13 cellular contexts compared by ENCODE assay signal in the genomic region with DNA sequence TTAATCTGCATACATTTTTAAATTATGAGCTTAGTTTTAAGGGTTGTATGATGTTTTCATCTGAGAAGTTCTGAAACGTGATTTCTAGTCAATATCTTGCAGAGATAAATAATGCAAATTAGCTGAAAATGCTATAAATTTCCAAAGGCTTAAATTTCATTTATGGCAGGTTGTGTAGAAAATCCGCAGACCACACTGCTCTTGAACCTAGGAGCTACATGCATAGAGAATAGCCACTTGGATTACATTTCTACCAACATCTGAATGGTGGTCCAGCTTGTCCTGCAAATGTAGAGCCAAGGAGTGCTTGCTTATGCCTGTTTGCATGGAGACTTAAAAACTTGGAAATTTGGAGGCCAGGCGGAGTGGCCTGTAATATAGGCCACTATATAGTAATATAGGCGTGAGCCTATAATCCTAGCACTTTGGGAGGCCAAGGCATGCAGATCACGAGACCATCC. TPM values are rescaled to one million over a fixed set of nuclear protein-coding genes. Genes with fewer than 3 reads are reported as not detected.
DNase-seq lines count a peak whose midpoint lies in the region; ATAC-seq and TF ChIP-seq lines count a peak whose summit lies in the region.
"Had no signal": no experiment of that assay in that cellular context is flagged by ENCODE, and none has a peak within 500 bp of the region (broad histone marks: within the 10 kb centered on the region; RNA-seq: fewer than 3 reads in every experiment).

No MANE protein-coding gene starts in this region.

- no peaks in the 10 kb centered on the region for H3K9me3 Mint-ChIP-seq in stimulated activated naive CD8-positive, alpha-beta T cell treated with anti-CD3 and anti-CD28 coated beads, Interleukin-15, amount 100 ng/mL, for 72 hours
- H3K9me3 Mint-ChIP-seq in CD4-positive, alpha-beta memory T cell: no peaks in the 10 kb centered on the region
- H3K9me3 Mint-ChIP-seq: immature natural killer cell had no signal

- H3K27ac ChIP-seq in RWPE2 (ENCODE audit: poor library complexity, severe bottlenecking): peak overlapping the region; percentile 86
- H3K27ac ChIP-seq in esophagus squamous epithelium: peak overlapping the region in 3 of 4 donors; percentile 26 to 68 (median 61)
- no peak overlapping the region for H3K27ac ChIP-seq in CD4-positive, alpha-beta memory T cell (ENCODE audit: low read depth, low read length)
- H3K27ac ChIP-seq: BLaER1 treated with 17β-estradiol and CSF1 and Interleukin-3, amounts not matched to agents 10 nM and 100 nM had no signal

- CTCF ChIA-PET in CD4-positive, alpha-beta memory T cell (lab: Charles Lee; ENCODE audit: partially characterized antibody): interaction anchor here (1.0 to 2.2 kb wide), 4 partner anchors 9 to 156 kb away, joined by 3 to 14 read pairs (median 6); no protein-coding TSS in a partner anchor

- H3K4me1 ChIP-seq in RWPE2 (ENCODE audit: insufficient read depth, poor library complexity, severe bottlenecking) (peaks cover 36% of the 10 kb centered on the region), esophagus squamous epithelium (peaks cover 19 to 68% (median 36%) of the 10 kb centered on the region in 3 donors)
- H3K4me1 ChIP-seq in CD4-positive, alpha-beta memory T cell (ENCODE audit: insufficient read depth, low read length): peaks cover 22% of the 10 kb centered on the region

- H3K27ac Mint-ChIP-seq in stimulated activated naive CD8-positive, alpha-beta T cell treated with anti-CD3 and anti-CD28 coated beads, Interleukin-15, amount 100 ng/mL, for 72 hours: peak overlapping the region in 1 of 2 donors; percentile 95
- no peak overlapping the region for H3K27ac Mint-ChIP-seq in CD4-positive, alpha-beta memory T cell

- H3K9me3 ChIP-seq in RWPE2 (ENCODE audit: severe bottlenecking): no peaks in the 10 kb centered on the region
- no peaks in the 10 kb centered on the region for H3K9me3 ChIP-seq in esophagus squamous epithelium
- no peaks in the 10 kb centered on the region for H3K9me3 ChIP-seq in CD4-positive, alpha-beta memory T cell (ENCODE audit: control insufficient read depth in 1 of 2, low read length in 2 of 2)
- H3K9me3 ChIP-seq: BLaER1 treated with 17β-estradiol and CSF1 and Interleukin-3, amounts not matched to agents 10 nM and 100 nM had no signal

- peaks cover 37% of the 10 kb centered on the region for H3K4me1 Mint-ChIP-seq in stimulated activated naive CD8-positive, alpha-beta T cell treated with anti-CD3 and anti-CD28 coated beads, Interleukin-15, amount 100 ng/mL, for 72 hours
- peaks cover 14 to 29% (median 21%) of the 10 kb centered on the region in 4 donors for H3K4me1 Mint-ChIP-seq in CD4-positive, alpha-beta memory T cell

- no peaks in the 10 kb centered on the region for H3K27me3 ChIP-seq in RWPE2 (ENCODE audit: insufficient read depth, poor library complexity, severe bottlenecking)
- no peaks in the 10 kb centered on the region for H3K27me3 ChIP-seq in esophagus squamous epithelium
- no peaks in the 10 kb centered on the region for H3K27me3 ChIP-seq in CD4-positive, alpha-beta memory T cell (ENCODE audit: insufficient read depth, low read length)
- H3K27me3 ChIP-seq: BLaER1 treated with 17β-estradiol and CSF1 and Interleukin-3, amounts not matched to agents 10 nM and 100 nM had no signal

- WGBS in esophagus squamous epithelium, 2 donors: 40 to 67% methylated on average over 5 of the region's 5 CpGs

- no peaks in the 10 kb centered on the region for H3K27me3 Mint-ChIP-seq in stimulated activated naive CD8-positive, alpha-beta T cell treated with anti-CD3 and anti-CD28 coated beads, Interleukin-15, amount 100 ng/mL, for 72 hours
- no peaks in the 10 kb centered on the region for H3K27me3 Mint-ChIP-seq in CD4-positive, alpha-beta memory T cell

- H3K4me3 ChIP-seq in RWPE2 (ENCODE audit: severe bottlenecking) (no peak overlapping the region), esophagus squamous epithelium (no peak overlapping the region)
- no peak overlapping the region for H3K4me3 ChIP-seq in CD4-positive, alpha-beta memory T cell (ENCODE audit: low read length in 2 of 2)
- H3K4me3 ChIP-seq: BLaER1 treated with 17β-estradiol and CSF1 and Interleukin-3, amounts not matched to agents 10 nM and 100 nM had no signal

- TF ChIP-seq CTCF in RWPE2 (IDR thresholded peaks at IDR 0.05; ENCODE audit: poor library complexity, severe bottlenecking) (no peak), esophagus squamous epithelium (IDR thresholded peaks at IDR 0.05) (no peak)

- POLR2A ChIA-PET in CD4-positive, alpha-beta memory T cell (lab: Charles Lee; ENCODE audit: partially characterized antibody): interaction anchor here (0.7 to 1.6 kb wide), 4 partner anchors 15 to 127 kb away, joined by 3 to 7 read pairs (median 4); a partner anchor contains a TSS

- TF ChIP-seq POLR2A in esophagus squamous epithelium (IDR thresholded peaks at IDR 0.05): no peak

- DNase-seq in stimulated activated naive CD8-positive, alpha-beta T cell treated with anti-CD3 and anti-CD28 coated beads, Interleukin-15, Interleukin-2, amounts not matched to agents 100 U/mL and 50 U/mL, for 24 hours: peak; percentile 21
- DNase-seq in stimulated activated naive CD8-positive, alpha-beta T cell treated with anti-CD3 and anti-CD28 coated beads, Interleukin-15, amount 100 ng/mL, for 72 hours: no peak
- DNase-seq in RWPE2 (ENCODE audit: low spot score): no peak
- no peak for DNase-seq in esophagus squamous epithelium (lab: John Stamatoyannopoulos, UW)
- no peak for DNase-seq in CD4-positive, alpha-beta memory T cell
- no peak for DNase-seq in Ammon's horn (ENCODE audit: low spot score)
- no peak for DNase-seq in NCI-H748 (lab: John Stamatoyannopoulos, UW; ENCODE audit: unreplicated experiment)
- no peak for DNase-seq in DMS79 treated with DMSO at 0.1 percent for 48 hours (lab: John Stamatoyannopoulos, UW)
- DNase-seq: immature natural killer cell, NCI-H1417, NCI-H510A treated with DMSO at 0.1 percent for 48 hours, retina had no signal

- H3K36me3 ChIP-seq in RWPE2 (ENCODE audit: low read depth): peaks cover 75% of the 10 kb centered on the region
- peaks cover 19 to 92% (median 30%) of the 10 kb centered on the region in 3 donors for H3K36me3 ChIP-seq in esophagus squamous epithelium
- peaks cover 46% of the 10 kb centered on the region for H3K36me3 ChIP-seq in CD4-positive, alpha-beta memory T cell (ENCODE audit: insufficient read depth, low read length)

- peaks cover 36 to 65% of the 10 kb centered on the region in 2 donors for H3K36me3 Mint-ChIP-seq in CD4-positive, alpha-beta memory T cell

- no peak overlapping the region for H3K4me3 Mint-ChIP-seq in stimulated activated naive CD8-positive, alpha-beta T cell treated with anti-CD3 and anti-CD28 coated beads, Interleukin-15, amount 100 ng/mL, for 72 hours
- no peak overlapping the region for H3K4me3 Mint-ChIP-seq in CD4-positive, alpha-beta memory T cell
- H3K4me3 Mint-ChIP-seq: immature natural killer cell had no signal

- peak; percentile 30 for ATAC-seq in stimulated activated naive CD8-positive, alpha-beta T cell treated with anti-CD3 and anti-CD28 coated beads, Interleukin-15, Interleukin-2, amounts not matched to agents 100 U/mL and 50 U/mL, for 24 hours
- no peak for ATAC-seq in stimulated activated naive CD8-positive, alpha-beta T cell treated with anti-CD3 and anti-CD28 coated beads, Interleukin-15, amount 100 ng/mL, for 72 hours
- no peak; the same call in 2 of the 3 replicates for ATAC-seq in RWPE2 (ENCODE audit: low read depth)

- intact Hi-C loops in esophagus squamous epithelium (cut with DNase I): no loop called here
- intact Hi-C loops in CD4-positive, alpha-beta memory T cell (cut with micrococcal nuclease): no loop called here

RNA-seq across cellular contexts. Expression of a gene that starts 6.8 kb away (rescaled TPM):
- total RNA-seq in esophagus squamous epithelium: 100 to 1,000 TPM in 2 of 4 donors, 10 to 100 TPM in 2; 81.8 to 272 (median 121) TPM
- 100 to 1,000 TPM; 177 to 182 TPM for total RNA-seq in CD4-positive, alpha-beta memory T cell
- polyA plus RNA-seq in CD4-positive, alpha-beta memory T cell: 100 to 1,000 TPM in 1 of 2 donors, 10 to 100 TPM in 1; 75.4 to 126 TPM

RNA-seq across cellular contexts. Expression of a gene that starts 15.5 kb away (rescaled TPM):
- total RNA-seq in esophagus squamous epithelium: 10 to 100 TPM; 19.7 to 27.5 (median 23.3) TPM
- 10 to 100 TPM; 28.5 to 38.1 TPM for total RNA-seq in CD4-positive, alpha-beta memory T cell
- 10 to 100 TPM in 1 of 2 donors, 1 to 10 TPM in 1; 8.4 to 11.0 TPM for polyA plus RNA-seq in CD4-positive, alpha-beta memory T cell

RNA-seq across cellular contexts. Expression of a gene that starts 31.6 kb away (rescaled TPM):
- total RNA-seq in esophagus squamous epithelium: 100 to 1,000 TPM in 1 of 4 donors, 10 to 100 TPM in 3; 78.8 to 144 (median 93.8) TPM
- 100 to 1,000 TPM in 1 of 2 experiments, 10 to 100 TPM in 1; 98.5 to 107 TPM for total RNA-seq in CD4-positive, alpha-beta memory T cell
- polyA plus RNA-seq in CD4-positive, alpha-beta memory T cell: 100 to 1,000 TPM; 401 to 612 TPM

RNA-seq across cellular contexts. Expression of a gene that starts 38.4 kb away (rescaled TPM):
- total RNA-seq in esophagus squamous epithelium: 10 to 100 TPM in 3 of 4 donors, 1 to 10 TPM in 1; 6.1 to 45.6 (median 17.0) TPM
- 10 to 100 TPM; 25.5 to 25.6 TPM for total RNA-seq in CD4-positive, alpha-beta memory T cell
- polyA plus RNA-seq in CD4-positive, alpha-beta memory T cell: 100 to 1,000 TPM; 109 to 136 TPM

RNA-seq across cellular contexts. Expression of a gene that starts 49.7 kb away (rescaled TPM):
- total RNA-seq in esophagus squamous epithelium: 100 to 1,000 TPM in 3 of 4 donors, 10 to 100 TPM in 1; 88.3 to 128 (median 115) TPM
- 10 to 100 TPM; 73.6 to 77.1 TPM for total RNA-seq in CD4-positive, alpha-beta memory T cell
- 100 to 1,000 TPM; 176 to 215 TPM for polyA plus RNA-seq in CD4-positive, alpha-beta memory T cell
